9 cellular contexts compared by ENCODE assay signal in genomic region chr6:112286010-112286409, GRCh38. TPM values are rescaled to one million over a fixed set of nuclear protein-coding genes. Genes with fewer than 3 reads are reported as not detected.
DNase-seq lines count a peak whose midpoint lies in the region; ATAC-seq and TF ChIP-seq lines count a peak whose summit lies in the region.
"Had no signal": no experiment of that assay in that cellular context is flagged by ENCODE, and none has a peak within 500 bp of the region (broad histone marks: within the 10 kb centered on the region; RNA-seq: fewer than 3 reads in every experiment).

No MANE protein-coding gene starts in this region.

- ATAC-seq in GM18858 (IDR thresholded peaks at IDR 0.05; ENCODE audit: unreplicated experiment) (peak; percentile 75), HG02884 (IDR thresholded peaks at IDR 0.05; ENCODE audit: unreplicated experiment) (peak; percentile 91), WTC11 (no peak), aorta (ENCODE audit: low FRiP score) (no peak)
- peak; percentile 88 for ATAC-seq in activated CD4-positive, alpha-beta T cell treated with anti-CD3 and anti-CD28 coated beads for 36 hours

- 94 to 98% methylated on average over 2 of the region's 2 CpGs for WGBS in aorta, 2 donors

- POLR2A ChIA-PET in activated CD4-positive, alpha-beta T cell treated with anti-CD3 and anti-CD28 coated beads for 36 hours (lab: Charles Lee): interaction anchor here (0.9 kb wide), 1 partner anchor 1340 kb away, joined by 3 read pairs; no protein-coding TSS in a partner anchor
- POLR2A ChIA-PET in WTC11 (lab: Charles Lee): no interaction called here

- peaks cover 23% of the 10 kb centered on the region for H3K27me3 Mint-ChIP-seq in activated CD4-positive, alpha-beta T cell treated with anti-CD3 and anti-CD28 coated beads for 36 hours
- H3K27me3 Mint-ChIP-seq in nephron (ENCODE audit: low read depth) (no peaks in the 10 kb centered on the region), WTC11 (ENCODE audit: low read depth) (no peaks in the 10 kb centered on the region)

- H3K27ac ChIP-seq in aorta (ENCODE audit: low read depth in 1 of 2, low read length in 2 of 2): no peak overlapping the region
- H3K27ac ChIP-seq: spleen had no signal

- no peaks in the 10 kb centered on the region for H3K9me3 Mint-ChIP-seq in activated CD4-positive, alpha-beta T cell treated with anti-CD3 and anti-CD28 coated beads for 36 hours (ENCODE audit: low read depth)
- H3K9me3 Mint-ChIP-seq in nephron (no peaks in the 10 kb centered on the region), WTC11 (no peaks in the 10 kb centered on the region)

- TF ChIP-seq CTCF in nephron (IDR thresholded peaks at IDR 0.05; ENCODE audit: unreplicated experiment in 3 of 3) (no peak), WTC11 (IDR thresholded peaks at IDR 0.05) (no peak)

- H3K27ac Mint-ChIP-seq in activated CD4-positive, alpha-beta T cell treated with anti-CD3 and anti-CD28 coated beads for 36 hours: no peak overlapping the region
- H3K27ac Mint-ChIP-seq in nephron: peak overlapping the region in 2 of 3 experiments; percentile 43 to 99
- no peak overlapping the region for H3K27ac Mint-ChIP-seq in WTC11

- H3K4me3 ChIP-seq in aorta (ENCODE audit: low read length in 2 of 2): no peak overlapping the region
- H3K4me3 ChIP-seq: spleen had no signal

- intact Hi-C loops in activated CD4-positive, alpha-beta T cell treated with anti-CD3 and anti-CD28 coated beads for 36 hours (cut with DNase I, micrococcal nuclease): loop anchor here (1.0 to 10.0 kb wide), 4 partner anchors 49 to 1349 kb away; no protein-coding TSS in a partner anchor
- intact Hi-C loops in aorta (cut with DNase I): no loop called here

- no peaks in the 10 kb centered on the region for H3K36me3 Mint-ChIP-seq in activated CD4-positive, alpha-beta T cell treated with anti-CD3 and anti-CD28 coated beads for 36 hours (ENCODE audit: low read depth)
- H3K36me3 Mint-ChIP-seq in nephron (ENCODE audit: low read depth) (no peaks in the 10 kb centered on the region), WTC11 (no peaks in the 10 kb centered on the region)

- H3K9me3 ChIP-seq in aorta (ENCODE audit: control insufficient read depth, low read length): no peaks in the 10 kb centered on the region
- H3K9me3 ChIP-seq: spleen had no signal

- peaks cover 0 to 2% of the 10 kb centered on the region in 2 donors for H3K4me1 ChIP-seq in aorta (ENCODE audit: control insufficient read depth in 1 of 2, insufficient read depth in 2 of 2, low read length in 2 of 2)

- H3K4me1 Mint-ChIP-seq in activated CD4-positive, alpha-beta T cell treated with anti-CD3 and anti-CD28 coated beads for 36 hours: peaks cover 20% of the 10 kb centered on the region
- H3K4me1 Mint-ChIP-seq in nephron: peaks cover 62% of the 10 kb centered on the region
- peaks cover 13% of the 10 kb centered on the region for H3K4me1 Mint-ChIP-seq in WTC11

- peak; percentile 82 for DNase-seq in activated CD4-positive, alpha-beta T cell treated with anti-CD3 and anti-CD28 coated beads for 36 hours
- no peak for DNase-seq in hippocampal formation (lab: John Stamatoyannopoulos, UW)
- no peak for DNase-seq in SW 1271 (lab: John Stamatoyannopoulos, UW)
- no peak for DNase-seq in WTC11 (ENCODE audit: low spot score)
- DNase-seq in aorta: no peak
- DNase-seq: spleen had no signal

- no peak overlapping the region for H3K4me3 Mint-ChIP-seq in activated CD4-positive, alpha-beta T cell treated with anti-CD3 and anti-CD28 coated beads for 36 hours
- H3K4me3 Mint-ChIP-seq in nephron (no peak overlapping the region), WTC11 (no peak overlapping the region)

- no peaks in the 10 kb centered on the region for H3K27me3 ChIP-seq in aorta (ENCODE audit: control insufficient read depth in 1 of 2, insufficient read depth in 2 of 2, low read length in 1 of 2)

- CTCF ChIA-PET in activated CD4-positive, alpha-beta T cell treated with anti-CD3 and anti-CD28 coated beads for 36 hours (lab: Charles Lee): interaction anchor here (0.8 to 1.4 kb wide), 5 partner anchors 11 to 28 kb away, joined by 3 read pairs; no protein-coding TSS in a partner anchor
- CTCF ChIA-PET in WTC11 (lab: Charles Lee): interaction anchor here (1.6 to 2.2 kb wide), 2 partner anchors 25 to 106 kb away, joined by 4 to 5 read pairs; no protein-coding TSS in a partner anchor

- no peaks in the 10 kb centered on the region for H3K36me3 ChIP-seq in aorta (ENCODE audit: control insufficient read depth in 1 of 2, insufficient read depth in 2 of 2, low read length in 1 of 2)
- H3K36me3 ChIP-seq: spleen had no signal

TF ChIP-seq in WTC11, 78 proteins besides CTCF, POLR2A, EP300 and RAD21 (continues in another document):
- TF ChIP-seq AFF4 (CRISPR knock-in tag; IDR thresholded peaks at IDR 0.05; ENCODE audit: borderline replicate concordance) (no peak), ESRRA (CRISPR knock-in tag; IDR thresholded peaks at IDR 0.05; ENCODE audit: borderline replicate concordance) (no peak), ZNF396 (CRISPR knock-in tag; IDR thresholded peaks at IDR 0.05; ENCODE audit: borderline replicate concordance) (no peak), RORB (CRISPR knock-in tag; IDR thresholded peaks at IDR 0.05) (no peak), CREM (CRISPR knock-in tag; IDR thresholded peaks at IDR 0.05) (no peak), TEAD4 (CRISPR knock-in tag; IDR thresholded peaks at IDR 0.05) (no peak), SMAD4 (CRISPR knock-in tag; IDR thresholded peaks at IDR 0.05) (no peak), ZMAT4 (CRISPR knock-in tag; IDR thresholded peaks at IDR 0.05) (no peak), EMX1 (CRISPR knock-in tag; IDR thresholded peaks at IDR 0.05) (no peak)
- TF ChIP-seq, protein P1, sequence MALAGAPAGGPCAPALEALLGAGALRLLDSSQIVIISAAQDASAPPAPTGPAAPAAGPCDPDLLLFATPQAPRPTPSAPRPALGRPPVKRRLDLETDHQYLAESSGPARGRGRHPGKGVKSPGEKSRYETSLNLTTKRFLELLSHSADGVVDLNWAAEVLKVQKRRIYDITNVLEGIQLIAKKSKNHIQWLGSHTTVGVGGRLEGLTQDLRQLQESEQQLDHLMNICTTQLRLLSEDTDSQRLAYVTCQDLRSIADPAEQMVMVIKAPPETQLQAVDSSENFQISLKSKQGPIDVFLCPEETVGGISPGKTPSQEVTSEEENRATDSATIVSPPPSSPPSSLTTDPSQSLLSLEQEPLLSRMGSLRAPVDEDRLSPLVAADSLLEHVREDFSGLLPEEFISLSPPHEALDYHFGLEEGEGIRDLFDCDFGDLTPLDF (CRISPR knock-in tag; IDR thresholded peaks at IDR 0.05): no peak
- TF ChIP-seq, protein P2, sequence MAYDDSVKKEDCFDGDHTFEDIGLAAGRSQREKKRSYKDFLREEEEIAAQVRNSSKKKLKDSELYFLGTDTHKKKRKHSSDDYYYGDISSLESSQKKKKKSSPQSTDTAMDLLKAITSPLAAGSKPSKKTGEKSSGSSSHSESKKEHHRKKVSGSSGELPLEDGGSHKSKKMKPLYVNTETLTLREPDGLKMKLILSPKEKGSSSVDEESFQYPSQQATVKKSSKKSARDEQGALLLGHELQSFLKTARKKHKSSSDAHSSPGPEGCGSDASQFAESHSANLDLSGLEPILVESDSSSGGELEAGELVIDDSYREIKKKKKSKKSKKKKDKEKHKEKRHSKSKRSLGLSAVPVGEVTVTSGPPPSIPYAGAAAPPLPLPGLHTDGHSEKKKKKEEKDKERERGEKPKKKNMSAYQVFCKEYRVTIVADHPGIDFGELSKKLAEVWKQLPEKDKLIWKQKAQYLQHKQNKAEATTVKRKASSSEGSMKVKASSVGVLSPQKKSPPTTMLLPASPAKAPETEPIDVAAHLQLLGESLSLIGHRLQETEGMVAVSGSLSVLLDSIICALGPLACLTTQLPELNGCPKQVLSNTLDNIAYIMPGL (CRISPR knock-in tag; IDR thresholded peaks at IDR 0.05): no peak

RNA-seq across cellular contexts. Expression of gene LAMA4, which starts 31.6 kb away (rescaled TPM):
- under 1 TPM in 1 of 2 experiments, not detected in 1; 0.09 TPM for total RNA-seq in activated CD4-positive, alpha-beta T cell treated with anti-CD3 and anti-CD28 coated beads for 36 hours
- total RNA-seq in WTC11 (2021): 1.6 to 2.6 TPM (median 1.7 TPM) in 3 replicates
- total RNA-seq in aorta: 100 to 1,000 TPM in 1 of 2 donors, 10 to 100 TPM in 1; 71.4 to 150 TPM
- 10 to 100 TPM in 1 of 2 donors, 1 to 10 TPM in 1; 7.8 to 63.5 TPM for polyA plus RNA-seq in aorta

Comparison
In these comparisons a context has a peak if more than half of its experiments do, and no peak if none do; other contexts are left out.
1. ATAC-seq: peak in GM18858 (single experiment), HG02884 (single experiment) and activated CD4-positive, alpha-beta T cell treated with anti-CD3 and anti-CD28 coated beads for 36 hours (single experiment); none in WTC11 (single experiment) and aorta (single experiment).
2. H3K27ac Mint-ChIP-seq: peak in nephron (2 of 3); none in activated CD4-positive, alpha-beta T cell treated with anti-CD3 and anti-CD28 coated beads for 36 hours (single experiment) and WTC11 (single experiment).
3. RNA of gene LAMA4, which starts 31.6 kb away (total RNA-seq): 71.4 to 150 TPM in aorta; 1.6 to 2.6 TPM in WTC11 and 0.09 TPM in activated CD4-positive, alpha-beta T cell treated with anti-CD3 and anti-CD28 coated beads for 36 hours; every median in the first group is over 10 times any median in the second.
4. intact Hi-C loops: an anchor here in activated CD4-positive, alpha-beta T cell treated with anti-CD3 and anti-CD28 coated beads for 36 hours (1.0 to 10.0 kb wide); none called in aorta.